Comparison of ENCODE assay signal across 2 cellular contexts in the genomic region with DNA sequence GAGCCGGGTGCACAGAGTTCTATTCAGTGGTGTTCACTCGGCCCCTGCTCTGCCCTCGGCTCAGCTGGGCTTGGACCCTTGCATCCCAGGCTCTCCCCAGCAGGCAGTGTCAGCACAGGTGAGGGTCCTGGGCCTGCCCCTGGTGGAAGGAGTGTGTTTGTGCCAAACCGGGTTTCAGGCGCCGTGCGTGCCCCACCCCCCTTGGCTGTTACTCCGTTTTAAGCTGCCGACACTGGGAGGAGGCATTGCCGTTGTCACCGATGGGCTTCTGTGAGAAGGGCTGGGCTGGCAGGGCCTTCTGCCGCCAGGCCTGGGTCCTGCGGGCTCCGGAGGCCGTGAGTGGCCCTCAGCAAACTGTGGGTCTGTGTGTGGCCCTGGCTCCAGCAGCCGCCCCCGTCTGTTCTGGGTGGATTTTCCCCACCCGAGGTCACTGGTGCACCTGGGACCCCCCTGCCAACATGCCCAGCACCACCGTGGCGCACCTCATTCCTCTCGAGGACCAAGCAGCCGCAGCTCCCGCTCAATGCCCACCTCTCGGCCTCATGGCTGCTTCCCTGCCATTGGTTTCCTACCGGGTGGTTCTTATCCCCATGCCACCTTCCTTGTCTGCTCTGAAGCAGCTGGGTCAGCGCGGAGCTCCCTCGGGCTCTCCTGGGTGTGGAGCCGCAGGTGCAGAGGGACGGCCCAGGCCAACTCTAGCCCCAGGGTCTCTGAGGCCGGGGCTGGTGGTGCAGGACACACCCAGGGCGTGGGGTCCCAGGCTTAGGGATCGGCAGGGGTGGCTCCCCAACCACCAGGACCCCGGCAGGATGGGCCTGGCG.
TF ChIP-seq lines count a peak whose summit lies in the region.

No MANE protein-coding gene starts in this region.

TF ChIP-seq in SK-N-SH, 30 proteins besides CTCF, POLR2A, EP300 and RAD21 (continued from another document):
- TF ChIP-seq, protein P1, sequence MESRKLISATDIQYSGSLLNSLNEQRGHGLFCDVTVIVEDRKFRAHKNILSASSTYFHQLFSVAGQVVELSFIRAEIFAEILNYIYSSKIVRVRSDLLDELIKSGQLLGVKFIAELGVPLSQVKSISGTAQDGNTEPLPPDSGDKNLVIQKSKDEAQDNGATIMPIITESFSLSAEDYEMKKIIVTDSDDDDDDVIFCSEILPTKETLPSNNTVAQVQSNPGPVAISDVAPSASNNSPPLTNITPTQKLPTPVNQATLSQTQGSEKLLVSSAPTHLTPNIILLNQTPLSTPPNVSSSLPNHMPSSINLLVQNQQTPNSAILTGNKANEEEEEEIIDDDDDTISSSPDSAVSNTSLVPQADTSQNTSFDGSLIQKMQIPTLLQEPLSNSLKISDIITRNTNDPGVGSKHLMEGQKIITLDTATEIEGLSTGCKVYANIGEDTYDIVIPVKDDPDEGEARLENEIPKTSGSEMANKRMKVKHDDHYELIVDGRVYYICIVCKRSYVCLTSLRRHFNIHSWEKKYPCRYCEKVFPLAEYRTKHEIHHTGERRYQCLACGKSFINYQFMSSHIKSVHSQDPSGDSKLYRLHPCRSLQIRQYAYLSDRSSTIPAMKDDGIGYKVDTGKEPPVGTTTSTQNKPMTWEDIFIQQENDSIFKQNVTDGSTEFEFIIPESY (IDR thresholded peaks at IDR 0.05; ENCODE audit: borderline replicate concordance, low read depth), result no peak
- no peak for TF ChIP-seq TCF12 (IDR thresholded peaks at IDR 0.05)
- TF ChIP-seq RCOR1 (IDR thresholded peaks at IDR 0.05; ENCODE audit: low read length), result no peak
- no peak for TF ChIP-seq EZH2phosphoT487 (IDR thresholded peaks at IDR 0.05; ENCODE audit: borderline replicate concordance, low read depth)
- TF ChIP-seq, protein P2, sequence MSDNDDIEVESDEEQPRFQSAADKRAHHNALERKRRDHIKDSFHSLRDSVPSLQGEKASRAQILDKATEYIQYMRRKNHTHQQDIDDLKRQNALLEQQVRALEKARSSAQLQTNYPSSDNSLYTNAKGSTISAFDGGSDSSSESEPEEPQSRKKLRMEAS (IDR thresholded peaks at IDR 0.05; ENCODE audit: low read depth), result no peak
- TF ChIP-seq NFIC (IDR thresholded peaks at IDR 0.05; ENCODE audit: borderline replicate concordance), result no peak
- TF ChIP-seq, protein P3, sequence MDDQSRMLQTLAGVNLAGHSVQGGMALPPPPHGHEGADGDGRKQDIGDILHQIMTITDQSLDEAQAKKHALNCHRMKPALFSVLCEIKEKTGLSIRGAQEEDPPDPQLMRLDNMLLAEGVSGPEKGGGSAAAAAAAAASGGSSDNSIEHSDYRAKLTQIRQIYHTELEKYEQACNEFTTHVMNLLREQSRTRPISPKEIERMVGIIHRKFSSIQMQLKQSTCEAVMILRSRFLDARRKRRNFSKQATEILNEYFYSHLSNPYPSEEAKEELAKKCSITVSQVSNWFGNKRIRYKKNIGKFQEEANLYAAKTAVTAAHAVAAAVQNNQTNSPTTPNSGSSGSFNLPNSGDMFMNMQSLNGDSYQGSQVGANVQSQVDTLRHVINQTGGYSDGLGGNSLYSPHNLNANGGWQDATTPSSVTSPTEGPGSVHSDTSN (IDR thresholded peaks at IDR 0.05), result no peak
- TF ChIP-seq SIN3A (IDR thresholded peaks at IDR 0.05; ENCODE audit: borderline replicate concordance, low read depth, low read length), result no peak
- no peak for TF ChIP-seq FOSL2 (IDR thresholded peaks at IDR 0.05; ENCODE audit: borderline replicate concordance, low read depth)
- TF ChIP-seq, protein P4, sequence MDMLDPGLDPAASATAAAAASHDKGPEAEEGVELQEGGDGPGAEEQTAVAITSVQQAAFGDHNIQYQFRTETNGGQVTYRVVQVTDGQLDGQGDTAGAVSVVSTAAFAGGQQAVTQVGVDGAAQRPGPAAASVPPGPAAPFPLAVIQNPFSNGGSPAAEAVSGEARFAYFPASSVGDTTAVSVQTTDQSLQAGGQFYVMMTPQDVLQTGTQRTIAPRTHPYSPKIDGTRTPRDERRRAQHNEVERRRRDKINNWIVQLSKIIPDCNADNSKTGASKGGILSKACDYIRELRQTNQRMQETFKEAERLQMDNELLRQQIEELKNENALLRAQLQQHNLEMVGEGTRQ (IDR thresholded peaks at IDR 0.05; ENCODE audit: borderline replicate concordance, low read depth, low read length), result no peak
TF ChIP-seq in SK-N-SH: peak in this region for 0.

TF ChIP-seq in SK-N-SH treated with all-trans-retinoic acid at 6 μM for 48 hours, 23 proteins besides CTCF, POLR2A, EP300 and RAD21 (continued from another document):
- TF ChIP-seq, protein P5, sequence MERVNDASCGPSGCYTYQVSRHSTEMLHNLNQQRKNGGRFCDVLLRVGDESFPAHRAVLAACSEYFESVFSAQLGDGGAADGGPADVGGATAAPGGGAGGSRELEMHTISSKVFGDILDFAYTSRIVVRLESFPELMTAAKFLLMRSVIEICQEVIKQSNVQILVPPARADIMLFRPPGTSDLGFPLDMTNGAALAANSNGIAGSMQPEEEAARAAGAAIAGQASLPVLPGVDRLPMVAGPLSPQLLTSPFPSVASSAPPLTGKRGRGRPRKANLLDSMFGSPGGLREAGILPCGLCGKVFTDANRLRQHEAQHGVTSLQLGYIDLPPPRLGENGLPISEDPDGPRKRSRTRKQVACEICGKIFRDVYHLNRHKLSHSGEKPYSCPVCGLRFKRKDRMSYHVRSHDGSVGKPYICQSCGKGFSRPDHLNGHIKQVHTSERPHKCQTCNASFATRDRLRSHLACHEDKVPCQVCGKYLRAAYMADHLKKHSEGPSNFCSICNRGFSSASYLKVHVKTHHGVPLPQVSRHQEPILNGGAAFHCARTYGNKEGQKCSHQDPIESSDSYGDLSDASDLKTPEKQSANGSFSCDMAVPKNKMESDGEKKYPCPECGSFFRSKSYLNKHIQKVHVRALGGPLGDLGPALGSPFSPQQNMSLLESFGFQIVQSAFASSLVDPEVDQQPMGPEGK (CRISPR knock-in tag; IDR thresholded peaks at IDR 0.05; ENCODE audit: borderline replicate concordance), result no peak
- TF ChIP-seq TCF4 (CRISPR knock-in tag; IDR thresholded peaks at IDR 0.05; ENCODE audit: borderline replicate concordance), result no peak
- no peak for TF ChIP-seq ARNTL (CRISPR knock-in tag; IDR thresholded peaks at IDR 0.05; ENCODE audit: borderline replicate concordance, low read depth)
- TF ChIP-seq OSR1 (CRISPR knock-in tag; IDR thresholded peaks at IDR 0.05), result no peak
- TF ChIP-seq PPARA (CRISPR knock-in tag; IDR thresholded peaks at IDR 0.05; ENCODE audit: borderline replicate concordance), result no peak
- no peak for TF ChIP-seq TOX (CRISPR knock-in tag; IDR thresholded peaks at IDR 0.05; ENCODE audit: borderline replicate concordance)
- no peak for TF ChIP-seq ZFP3 (CRISPR knock-in tag; IDR thresholded peaks at IDR 0.05)
- TF ChIP-seq, protein P6, sequence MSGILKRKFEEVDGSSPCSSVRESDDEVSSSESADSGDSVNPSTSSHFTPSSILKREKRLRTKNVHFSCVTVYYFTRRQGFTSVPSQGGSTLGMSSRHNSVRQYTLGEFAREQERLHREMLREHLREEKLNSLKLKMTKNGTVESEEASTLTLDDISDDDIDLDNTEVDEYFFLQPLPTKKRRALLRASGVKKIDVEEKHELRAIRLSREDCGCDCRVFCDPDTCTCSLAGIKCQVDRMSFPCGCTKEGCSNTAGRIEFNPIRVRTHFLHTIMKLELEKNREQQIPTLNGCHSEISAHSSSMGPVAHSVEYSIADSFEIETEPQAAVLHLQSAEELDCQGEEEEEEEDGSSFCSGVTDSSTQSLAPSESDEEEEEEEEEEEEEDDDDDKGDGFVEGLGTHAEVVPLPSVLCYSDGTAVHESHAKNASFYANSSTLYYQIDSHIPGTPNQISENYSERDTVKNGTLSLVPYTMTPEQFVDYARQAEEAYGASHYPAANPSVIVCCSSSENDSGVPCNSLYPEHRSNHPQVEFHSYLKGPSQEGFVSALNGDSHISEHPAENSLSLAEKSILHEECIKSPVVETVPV (CRISPR knock-in tag; IDR thresholded peaks at IDR 0.05), result no peak
- TF ChIP-seq ZNF565 (CRISPR knock-in tag; conservative IDR thresholded peaks at IDR 0.05; ENCODE audit: low read depth), result no peak
- no peak for TF ChIP-seq ZNF70 (CRISPR knock-in tag; IDR thresholded peaks at IDR 0.05)
- no peak for TF ChIP-seq ZFP30 (CRISPR knock-in tag; IDR thresholded peaks at IDR 0.05)
- TF ChIP-seq ISL1 (CRISPR knock-in tag; IDR thresholded peaks at IDR 0.05), result no peak
- no peak for TF ChIP-seq GLIS3 (CRISPR knock-in tag; IDR thresholded peaks at IDR 0.05)
- TF ChIP-seq, protein P7, sequence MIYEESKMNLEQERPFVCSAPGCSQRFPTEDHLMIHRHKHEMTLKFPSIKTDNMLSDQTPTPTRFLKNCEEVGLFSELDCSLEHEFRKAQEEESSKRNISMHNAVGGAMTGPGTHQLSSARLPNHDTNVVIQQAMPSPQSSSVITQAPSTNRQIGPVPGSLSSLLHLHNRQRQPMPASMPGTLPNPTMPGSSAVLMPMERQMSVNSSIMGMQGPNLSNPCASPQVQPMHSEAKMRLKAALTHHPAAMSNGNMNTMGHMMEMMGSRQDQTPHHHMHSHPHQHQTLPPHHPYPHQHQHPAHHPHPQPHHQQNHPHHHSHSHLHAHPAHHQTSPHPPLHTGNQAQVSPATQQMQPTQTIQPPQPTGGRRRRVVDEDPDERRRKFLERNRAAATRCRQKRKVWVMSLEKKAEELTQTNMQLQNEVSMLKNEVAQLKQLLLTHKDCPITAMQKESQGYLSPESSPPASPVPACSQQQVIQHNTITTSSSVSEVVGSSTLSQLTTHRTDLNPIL (CRISPR knock-in tag; IDR thresholded peaks at IDR 0.05; ENCODE audit: low read depth), result no peak
- no peak for TF ChIP-seq RARB (CRISPR knock-in tag; IDR thresholded peaks at IDR 0.05)
- no peak for TF ChIP-seq SNAI2 (CRISPR knock-in tag; IDR thresholded peaks at IDR 0.05)
- TF ChIP-seq ESRRG (CRISPR knock-in tag; IDR thresholded peaks at IDR 0.05), result no peak
- TF ChIP-seq, protein P8, sequence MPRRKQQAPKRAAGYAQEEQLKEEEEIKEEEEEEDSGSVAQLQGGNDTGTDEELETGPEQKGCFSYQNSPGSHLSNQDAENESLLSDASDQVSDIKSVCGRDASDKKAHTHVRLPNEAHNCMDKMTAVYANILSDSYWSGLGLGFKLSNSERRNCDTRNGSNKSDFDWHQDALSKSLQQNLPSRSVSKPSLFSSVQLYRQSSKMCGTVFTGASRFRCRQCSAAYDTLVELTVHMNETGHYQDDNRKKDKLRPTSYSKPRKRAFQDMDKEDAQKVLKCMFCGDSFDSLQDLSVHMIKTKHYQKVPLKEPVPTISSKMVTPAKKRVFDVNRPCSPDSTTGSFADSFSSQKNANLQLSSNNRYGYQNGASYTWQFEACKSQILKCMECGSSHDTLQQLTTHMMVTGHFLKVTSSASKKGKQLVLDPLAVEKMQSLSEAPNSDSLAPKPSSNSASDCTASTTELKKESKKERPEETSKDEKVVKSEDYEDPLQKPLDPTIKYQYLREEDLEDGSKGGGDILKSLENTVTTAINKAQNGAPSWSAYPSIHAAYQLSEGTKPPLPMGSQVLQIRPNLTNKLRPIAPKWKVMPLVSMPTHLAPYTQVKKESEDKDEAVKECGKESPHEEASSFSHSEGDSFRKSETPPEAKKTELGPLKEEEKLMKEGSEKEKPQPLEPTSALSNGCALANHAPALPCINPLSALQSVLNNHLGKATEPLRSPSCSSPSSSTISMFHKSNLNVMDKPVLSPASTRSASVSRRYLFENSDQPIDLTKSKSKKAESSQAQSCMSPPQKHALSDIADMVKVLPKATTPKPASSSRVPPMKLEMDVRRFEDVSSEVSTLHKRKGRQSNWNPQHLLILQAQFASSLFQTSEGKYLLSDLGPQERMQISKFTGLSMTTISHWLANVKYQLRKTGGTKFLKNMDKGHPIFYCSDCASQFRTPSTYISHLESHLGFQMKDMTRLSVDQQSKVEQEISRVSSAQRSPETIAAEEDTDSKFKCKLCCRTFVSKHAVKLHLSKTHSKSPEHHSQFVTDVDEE (CRISPR knock-in tag; IDR thresholded peaks at IDR 0.05), result no peak
